ENCODE assay signal across 8 cellular contexts in genomic region chr15:88878720-88879184, GRCh38. TPM values are rescaled to one million over a fixed set of nuclear protein-coding genes. Genes with fewer than 3 reads are reported as not detected.
DNase-seq lines count a peak whose midpoint lies in the region; ATAC-seq and TF ChIP-seq lines count a peak whose summit lies in the region.

No MANE protein-coding gene starts in this region.

- peak; percentile 75 for TF ChIP-seq CTCF in AG09319 (IDR thresholded peaks at IDR 0.05; ENCODE audit: low read depth, low read length)
- peak; percentile 82 for TF ChIP-seq CTCF in GM12874 (IDR thresholded peaks at IDR 0.05; ENCODE audit: insufficient read depth, low read depth, low read length)
- TF ChIP-seq CTCF in choroid plexus epithelial cell (conservative IDR thresholded peaks at IDR 0.05; ENCODE audit: low read depth, low read length): peak; percentile 88

- H3K27me3 ChIP-seq in Karpas-422 (ENCODE audit: low read length) (no peaks in the 10 kb centered on the region), mesendoderm (ENCODE audit: insufficient read depth, low read length, poor library complexity) (no peaks in the 10 kb centered on the region)

- no peak overlapping the region for H2BK5ac ChIP-seq in mesendoderm (ENCODE audit: low read length)

- H3K9ac ChIP-seq in Karpas-422 (ENCODE audit: low read length) (no peak overlapping the region), mesendoderm (ENCODE audit: low read length) (no peak overlapping the region)

- no peaks in the 10 kb centered on the region for H3K9me3 ChIP-seq in Karpas-422 (ENCODE audit: low read length)

- H3K4me2 ChIP-seq in Karpas-422 (ENCODE audit: low read depth, low read length, poor library complexity, severe bottlenecking): no peak overlapping the region
- no peak overlapping the region for H3K4me2 ChIP-seq in mesendoderm (ENCODE audit: low read length)

- WGBS in mesendoderm (ENCODE audit: extremely low coverage, insufficient coverage, low lambda C conversion rate): no CpG with 5 or more reads among the region's 18 CpGs

- H3K36me3 ChIP-seq in Karpas-422 (ENCODE audit: insufficient read depth, low read length) (no peaks in the 10 kb centered on the region), mesendoderm (ENCODE audit: control insufficient read depth, insufficient read depth, low read length) (no peaks in the 10 kb centered on the region)

- no peak overlapping the region for H3K56ac ChIP-seq in mesendoderm (ENCODE audit: low read length)

- H2AFZ ChIP-seq in Karpas-422 (ENCODE audit: low read length): no peak overlapping the region

- H3K23ac ChIP-seq in mesendoderm (ENCODE audit: low read length): no peak overlapping the region

- H3K4me3 ChIP-seq in Karpas-422 (ENCODE audit: low read length): no peak overlapping the region
- H3K4me3 ChIP-seq in choroid plexus epithelial cell (ENCODE audit: low read depth, low read length): no peak overlapping the region
- H3K4me3 ChIP-seq in mesendoderm (ENCODE audit: low read length): no peak overlapping the region

- no peaks in the 10 kb centered on the region for H3K9me2 ChIP-seq in Karpas-422 (replicated peaks; ENCODE audit: insufficient read depth, low read length)

- ATAC-seq in GM21515 (IDR thresholded peaks at IDR 0.05; ENCODE audit: unreplicated experiment): no peak

- H3K4ac ChIP-seq in mesendoderm (ENCODE audit: low read depth, low read length): no peak overlapping the region

- DNase-seq in AG09319 (ENCODE audit: extremely low read depth, low read depth) (no peak), Karpas-422 (peak; percentile 82), SW480 (ENCODE audit: low spot score) (peak; percentile 77), choroid plexus epithelial cell (ENCODE audit: low read depth) (peak; percentile 66), mesendoderm (peak; percentile 76), putamen (ENCODE audit: low spot score) (no peak)

- no peaks in the 10 kb centered on the region for H3K79me1 ChIP-seq in mesendoderm (ENCODE audit: low read length)

- H3K18ac ChIP-seq in mesendoderm (ENCODE audit: low read length): no peak overlapping the region

- H2AK5ac ChIP-seq in mesendoderm (ENCODE audit: low read length): no peak overlapping the region

- H3K79me2 ChIP-seq in Karpas-422 (ENCODE audit: low read length): no peaks in the 10 kb centered on the region
- no peaks in the 10 kb centered on the region for H3K79me2 ChIP-seq in mesendoderm (ENCODE audit: control insufficient read depth, insufficient read depth, low read length)

- no peak overlapping the region for H2BK120ac ChIP-seq in mesendoderm (ENCODE audit: low read depth, low read length)

- H4K20me1 ChIP-seq in Karpas-422 (ENCODE audit: insufficient read depth, low read depth, low read length): no peaks in the 10 kb centered on the region

- H4K8ac ChIP-seq in mesendoderm (ENCODE audit: low read depth, low read length): no peak overlapping the region

- no peak overlapping the region for H4K5ac ChIP-seq in mesendoderm (ENCODE audit: low read length)

- no peak overlapping the region for H3K27ac ChIP-seq in Karpas-422 (ENCODE audit: low read length)
- no peak overlapping the region for H3K27ac ChIP-seq in mesendoderm (ENCODE audit: low read depth, low read length)

- no peaks in the 10 kb centered on the region for H3K4me1 ChIP-seq in Karpas-422 (ENCODE audit: low read length)
- H3K4me1 ChIP-seq in mesendoderm (ENCODE audit: control insufficient read depth, low read depth, low read length): no peaks in the 10 kb centered on the region

- no peak overlapping the region for H2BK15ac ChIP-seq in mesendoderm (replicated peaks; ENCODE audit: low read depth)

RNA-seq across cellular contexts. Expression of gene HAPLN3, which starts 16.6 kb away (rescaled TPM):
- total RNA-seq in Karpas-422 (2014; rRNA removed; shearing (Covaris generic); ENCODE audit: low replicate concordance): not detected in 2 replicates
- 4.4 TPM for polyA plus RNA-seq in mesendoderm (2013, experiment 1 of 2)
- polyA plus RNA-seq in mesendoderm (2013, experiment 2 of 2): 4.3 TPM

RNA-seq across cellular contexts. Expression of gene MFGE8, which starts 34.4 kb away (rescaled TPM):
- total RNA-seq in Karpas-422 (2014; rRNA removed; shearing (Covaris generic); ENCODE audit: low replicate concordance): not detected in 2 replicates
- 101 TPM for polyA plus RNA-seq in mesendoderm (2013, experiment 1 of 2)
- polyA plus RNA-seq in mesendoderm (2013, experiment 2 of 2): 103 TPM

Comparison
In these comparisons a context has a peak if more than half of its experiments do, and no peak if none do; other contexts are left out.
1. DNase-seq: peak in Karpas-422 (single experiment), SW480 (single experiment), choroid plexus epithelial cell (single experiment) and mesendoderm (single experiment); none in AG09319 (single experiment) and putamen (single experiment).
2. Peak in every context shown above with its lines, with median percentiles within 50 percentile points of each other: CTCF ChIP-seq.